8 cellular contexts compared by ENCODE assay signal in the genomic region with DNA sequence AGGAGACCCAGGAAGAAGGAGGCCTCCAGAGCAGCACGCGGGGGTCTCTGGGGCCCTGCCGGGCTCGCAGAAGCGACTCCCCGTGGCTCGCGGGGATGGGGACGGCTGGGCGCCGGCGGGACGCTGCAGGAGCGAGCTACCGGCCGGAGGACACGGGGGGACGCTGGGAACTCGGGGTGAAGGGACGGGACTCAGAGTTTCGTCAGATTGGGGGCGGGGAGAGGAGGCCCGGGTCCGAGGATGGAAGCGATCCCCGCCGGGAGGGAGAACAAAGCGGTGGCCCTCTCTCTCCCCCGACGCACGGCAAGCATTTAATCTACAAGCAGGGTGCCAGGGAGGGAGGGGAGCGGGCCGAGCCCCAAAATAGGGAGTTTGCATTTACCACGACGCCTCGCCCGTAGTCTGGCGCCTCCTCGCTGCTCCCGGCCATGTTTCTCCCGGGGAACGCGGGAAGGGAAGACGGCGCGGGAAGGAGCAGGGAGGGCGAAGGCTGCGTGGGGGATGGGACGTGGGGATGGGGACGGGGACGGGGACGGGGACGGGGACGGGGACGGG.
DNase-seq lines count a peak whose midpoint lies in the region; ATAC-seq lines count a peak whose summit lies in the region.

A gene with protein sequence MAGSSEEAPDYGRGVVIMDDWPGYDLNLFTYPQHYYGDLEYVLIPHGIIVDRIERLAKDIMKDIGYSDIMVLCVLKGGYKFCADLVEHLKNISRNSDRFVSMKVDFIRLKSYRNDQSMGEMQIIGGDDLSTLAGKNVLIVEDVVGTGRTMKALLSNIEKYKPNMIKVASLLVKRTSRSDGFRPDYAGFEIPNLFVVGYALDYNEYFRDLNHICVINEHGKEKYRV (minus strand): TSS at position 461 of the 555 bp plus-strand sequence. CDS start 31 bp downstream, at position 430.

- H3K27ac ChIP-seq in effector memory CD4-positive, alpha-beta T cell (ENCODE audit: insufficient read depth, low read length, poor library complexity, severe bottlenecking), result peak within 1 kb of the TSS; percentile 5
- H3K27ac ChIP-seq in substantia nigra (ENCODE audit: low read depth, low read length, poor library complexity, severe bottlenecking), result peak within 1 kb of the TSS; percentile 98

- ATAC-seq in GM18868 (IDR thresholded peaks at IDR 0.05; ENCODE audit: unreplicated experiment) (peak; percentile 23), HG03159 (IDR thresholded peaks at IDR 0.05; ENCODE audit: unreplicated experiment) (peak; percentile 43), memory B cell (ENCODE audit: low read depth) (peak; percentile 58), HG03521 (IDR thresholded peaks at IDR 0.05; ENCODE audit: unreplicated experiment) (no peak)

- no peaks in the 10 kb centered on the region for H3K27me3 Mint-ChIP-seq in memory B cell

- no peaks in the 10 kb centered on the region for H3K27me3 ChIP-seq in effector memory CD4-positive, alpha-beta T cell (replicated peaks; ENCODE audit: control insufficient read depth, insufficient read depth, low read length, poor library complexity, severe bottlenecking)

- H3K4me1 Mint-ChIP-seq in memory B cell, result peaks cover 7% of the 10 kb centered on the region

- peak within 1 kb of the TSS; percentile 67 for H3K4me3 ChIP-seq in effector memory CD4-positive, alpha-beta T cell (ENCODE audit: insufficient read depth, low read depth, low read length, poor library complexity, severe bottlenecking)

- no peaks in the 10 kb centered on the region for H3K9me3 ChIP-seq in effector memory CD4-positive, alpha-beta T cell (ENCODE audit: control insufficient read depth, low read length)

- H3K36me3 ChIP-seq in effector memory CD4-positive, alpha-beta T cell (ENCODE audit: control insufficient read depth, insufficient read depth, low read length), result no peaks in the 10 kb centered on the region

- DNase-seq in Ammon's horn (ENCODE audit: low spot score), result peak; percentile 72
- DNase-seq in UCSD-AML1 (lab: John Stamatoyannopoulos, UW; ENCODE audit: unreplicated experiment), result peak; percentile 64
- no peak for DNase-seq in effector memory CD4-positive, alpha-beta T cell
- DNase-seq in memory B cell (ENCODE audit: low spot score in 2 of 2), result peak; percentile 14 to 19
- DNase-seq in substantia nigra (lab: John Stamatoyannopoulos, UW), result peak in 43 of 49 donors; percentile 29 to 90 (median 67)

- H3K4me3 Mint-ChIP-seq in memory B cell, result peak within 1 kb of the TSS; percentile 86

- peak within 1 kb of the TSS; percentile 67 for H3K27ac Mint-ChIP-seq in memory B cell

- peaks cover 2% of the 10 kb centered on the region for H3K9me3 Mint-ChIP-seq in memory B cell

- peaks cover 8% of the 10 kb centered on the region for H3K4me1 ChIP-seq in effector memory CD4-positive, alpha-beta T cell (ENCODE audit: control insufficient read depth, insufficient read depth, low read length, poor library complexity, severe bottlenecking)

- no peaks in the 10 kb centered on the region for H3K36me3 Mint-ChIP-seq in memory B cell

Comparison
In these comparisons a context has a peak if more than half of its experiments do, and no peak if none do; other contexts are left out.
1. DNase-seq: peak in Ammon's horn (single experiment), UCSD-AML1 (single experiment), memory B cell (2 of 2) and substantia nigra (43 of 49); none in effector memory CD4-positive, alpha-beta T cell (0 of 3).